In the genomic region with DNA sequence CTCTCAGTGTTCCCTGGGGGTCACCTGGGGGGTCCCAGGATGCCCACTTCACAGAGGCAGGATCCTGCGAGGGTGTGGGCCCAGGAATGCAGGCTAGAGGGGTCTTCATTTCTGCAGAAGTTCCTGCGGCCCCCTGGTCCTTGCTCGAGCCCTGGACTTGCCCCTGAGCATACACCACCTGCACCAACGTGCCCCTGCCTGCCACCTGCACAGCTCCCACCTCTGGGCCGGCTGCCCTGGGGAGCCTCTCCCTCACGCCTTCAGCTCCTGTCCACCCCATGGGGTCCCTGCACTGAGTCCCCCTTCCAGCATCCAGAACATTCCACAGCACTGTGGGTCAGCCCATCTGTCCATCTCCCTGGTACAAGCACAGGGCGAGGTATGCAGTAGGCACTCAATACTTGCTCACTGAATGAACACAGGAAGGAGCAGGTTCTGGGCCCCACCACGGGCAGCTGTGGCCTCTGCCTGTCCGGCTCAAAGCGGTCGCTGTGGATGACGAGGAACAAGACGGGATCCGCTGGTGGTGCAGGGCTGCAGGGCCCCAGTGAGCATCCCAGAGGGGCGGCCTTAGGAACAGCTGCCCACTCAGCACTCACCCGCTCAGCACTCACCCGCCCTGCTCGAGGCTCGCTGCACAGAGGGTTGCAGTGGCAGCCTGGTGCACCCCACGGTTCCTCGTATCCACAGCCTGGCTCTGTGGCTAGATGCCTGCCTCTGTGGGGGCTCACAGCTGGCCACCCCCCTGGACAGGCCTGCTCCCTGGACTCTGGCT, we compare ENCODE assay signal across 14 cellular contexts.
DNase-seq lines count a peak whose midpoint lies in the region; ATAC-seq, FAIRE-seq and TF ChIP-seq lines count a peak whose summit lies in the region.
"Had no signal": no experiment of that assay in that cellular context is flagged by ENCODE, and none has a peak within 500 bp of the region (broad histone marks: within the 10 kb centered on the region; RNA-seq: fewer than 3 reads in every experiment).

No MANE protein-coding gene starts in this region.

- no peaks in the 10 kb centered on the region for H3K9me2 ChIP-seq in GM23338 (ENCODE audit: insufficient read depth)

- H3K4me2 ChIP-seq in GM23338 = no peak overlapping the region
- H3K4me2 ChIP-seq in K562 (ENCODE audit: insufficient read depth, low read length) = no peak overlapping the region

- H3K9me3 Mint-ChIP-seq in GM23338 = peaks cover 2% of the 10 kb centered on the region; the same call in 1 of the 3 replicates

- TF ChIP-seq CTCF in GM23338 (conservative IDR thresholded peaks at IDR 0.05; ENCODE audit: low read depth in 2 of 2) (no peak), K562 (IDR thresholded peaks at IDR 0.05 in 2 of 3, conservative IDR thresholded peaks at IDR 0.05 in 1 of 3; ENCODE audit: insufficient read depth in 2 of 3, low read depth in 1 of 3, low read length in 3 of 3) (no peak)

- peaks cover 16% of the 10 kb centered on the region for H3K27me3 Mint-ChIP-seq in GM23338 (ENCODE audit: insufficient read depth, low read depth, poor library complexity)

- BruUV-seq in K562 (replicated peaks; lab: Mats Ljungman, UMichigan) = no TSS peak

- H3K79me2 ChIP-seq in GM23338 (replicated peaks; ENCODE audit: insufficient read depth) (no peaks in the 10 kb centered on the region), K562 (ENCODE audit: control insufficient read depth, insufficient read depth, low read length) (no peaks in the 10 kb centered on the region)

- H3K4me1 Mint-ChIP-seq in GM23338 = peaks cover 8% of the 10 kb centered on the region; the same call in 2 of the 3 replicates

- H2AFZ ChIP-seq in GM23338 = no peak overlapping the region
- no peak overlapping the region for H2AFZ ChIP-seq in K562 (ENCODE audit: low read depth, low read length)

- in situ Hi-C loops in K562 (cut with MboI) = no loop called here

- no peak overlapping the region; a peak in 1 of 4 replicates for H3K9ac ChIP-seq in K562 (ENCODE audit: insufficient read depth in 1 of 2, low read depth in 2 of 2, low read length in 2 of 2)

- H3K36me3 ChIP-seq in GM23338 (ENCODE audit: insufficient read depth) (no peaks in the 10 kb centered on the region), K562 (ENCODE audit: control insufficient read depth, insufficient read depth, low read length) (peaks cover 33% of the 10 kb centered on the region; the same call in 1 of the 3 replicates)

- peak; percentile 7 for DNase-seq in AG20443 (ENCODE audit: low spot score)
- DNase-seq in GM23338 (ENCODE audit: low spot score) = no peak
- no peak for DNase-seq in K562 (ENCODE audit: extremely low read depth in 1 of 4, low spot score in 3 of 4)
- DNase-seq in posterior vena cava (ENCODE audit: low spot score) = peak; percentile 74
- no peak for DNase-seq in NCI-H187 treated with DMSO at 0.1 percent for 48 hours (lab: John Stamatoyannopoulos, UW)
- DNase-seq in GM03348 (ENCODE audit: low spot score) = no peak
- DNase-seq: ACHN; CD8-positive, alpha-beta memory T cell; NCI-H1048; NCI-H2107; NCI-H345; NCI-H526 treated with DMSO at 0.1 percent for 48 hours had no signal

- H3K4me1 ChIP-seq in GM23338 (ENCODE audit: insufficient read depth) (no peaks in the 10 kb centered on the region), K562 (replicated peaks in 1 of 2; ENCODE audit: control insufficient read depth in 2 of 2, insufficient read depth in 2 of 2, low read length in 2 of 2) (peaks cover 7 to 25% of the 10 kb centered on the region in 2 experiments; a peak in 4 of 5 replicates)

- H4K20me1 ChIP-seq in GM23338 (replicated peaks; ENCODE audit: insufficient read depth) (no peaks in the 10 kb centered on the region), K562 (replicated peaks; ENCODE audit: control insufficient read depth, insufficient read depth, low read length) (no peaks in the 10 kb centered on the region)

- no peaks in the 10 kb centered on the region for H3F3A ChIP-seq in GM23338 (replicated peaks; ENCODE audit: low read depth)

- H3K27ac ChIP-seq in GM23338 (ENCODE audit: low read depth) = no peak overlapping the region
- H3K27ac ChIP-seq in K562 (ENCODE audit: extremely low read depth, low read depth, low read length) = no peak overlapping the region

- no peak for TF ChIP-seq POLR2A in K562 (conservative IDR thresholded peaks at IDR 0.05)

- H3K27ac Mint-ChIP-seq in GM23338 = no peak overlapping the region

- H3K9me3 ChIP-seq in K562 (replicated peaks; ENCODE audit: control insufficient read depth, insufficient read depth, low read depth, low read length) = peaks cover 4% of the 10 kb centered on the region

- FAIRE-seq in K562 (lab: Jason Lieb, UNC) = no peak
- FAIRE-seq: H54 had no signal

- intact Hi-C loops in K562 (cut with micrococcal nuclease) (no loop called here), posterior vena cava (cut with DNase I) (no loop called here)

- H3K36me3 Mint-ChIP-seq in GM23338 (ENCODE audit: low read depth) = no peaks in the 10 kb centered on the region; the same call in 2 of the 3 replicates

- no peak overlapping the region for H3K4me3 Mint-ChIP-seq in GM23338
- H3K4me3 Mint-ChIP-seq: CD8-positive, alpha-beta memory T cell had no signal

- peaks cover 3% of the 10 kb centered on the region for H3K9me1 ChIP-seq in K562 (ENCODE audit: control insufficient read depth, insufficient read depth, low read length)

- CTCF ChIA-PET in K562 (lab: Yijun Ruan, JAX; ENCODE audit: low intra/inter-chr PET ratio) = no interaction called here

- no peak for TF ChIP-seq RAD21 in K562 (CRISPR knock-in tag; conservative IDR thresholded peaks at IDR 0.05 in 1 of 2, IDR thresholded peaks at IDR 0.05 in 1 of 2)

- TF ChIP-seq EP300 in K562 (IDR thresholded peaks at IDR 0.05; ENCODE audit: low read length) = no peak

- ATAC-seq in GM23338 (peak; percentile 17; the same call in 1 of the 3 replicates), K562 (no peak; the same call in 2 of the 3 replicates), GM18519 (IDR thresholded peaks at IDR 0.05; ENCODE audit: low FRiP score, unreplicated experiment) (no peak)

- 96% methylated on average over 20 of the region's 21 CpGs for WGBS in K562 (ENCODE audit: insufficient coverage, low coverage, missing lambda C conversion rate)

- H3K4me3 ChIP-seq in GM23338 (no peak overlapping the region), K562 (no peak overlapping the region)

- POLR2A ChIA-PET in K562 (lab: Yijun Ruan, JAX) = no interaction called here

- H3K27me3 ChIP-seq in GM23338 (ENCODE audit: insufficient read depth) (no peaks in the 10 kb centered on the region), K562 (ENCODE audit: control insufficient read depth in 2 of 2, insufficient read depth in 2 of 2, low read length in 2 of 2) (no peaks in the 10 kb centered on the region)

TF ChIP-seq in GM23338, 12 proteins besides CTCF, POLR2A, EP300 and RAD21 (continues in another document):
- TF ChIP-seq POLR2AphosphoS5 (IDR thresholded peaks at IDR 0.05; ENCODE audit: low read depth) = no peak
- TF ChIP-seq ZNF114 (CRISPR knock-in tag; IDR thresholded peaks at IDR 0.05) = no peak
- TF ChIP-seq CREB1 (CRISPR knock-in tag; IDR thresholded peaks at IDR 0.05; ENCODE audit: low read depth) = no peak
- no peak for TF ChIP-seq JUNB (IDR thresholded peaks at IDR 0.05; ENCODE audit: unreplicated experiment)
- TF ChIP-seq ZNF331 (CRISPR knock-in tag; IDR thresholded peaks at IDR 0.05; ENCODE audit: low read depth) = no peak
- no peak for TF ChIP-seq EZH2 (IDR thresholded peaks at IDR 0.05; ENCODE audit: low read depth, unreplicated experiment)
- no peak for TF ChIP-seq EZH2phosphoT487 (IDR thresholded peaks at IDR 0.05; ENCODE audit: unreplicated experiment)
- TF ChIP-seq STAT1 (IDR thresholded peaks at IDR 0.05; ENCODE audit: unreplicated experiment) = no peak
- TF ChIP-seq, protein P1, sequence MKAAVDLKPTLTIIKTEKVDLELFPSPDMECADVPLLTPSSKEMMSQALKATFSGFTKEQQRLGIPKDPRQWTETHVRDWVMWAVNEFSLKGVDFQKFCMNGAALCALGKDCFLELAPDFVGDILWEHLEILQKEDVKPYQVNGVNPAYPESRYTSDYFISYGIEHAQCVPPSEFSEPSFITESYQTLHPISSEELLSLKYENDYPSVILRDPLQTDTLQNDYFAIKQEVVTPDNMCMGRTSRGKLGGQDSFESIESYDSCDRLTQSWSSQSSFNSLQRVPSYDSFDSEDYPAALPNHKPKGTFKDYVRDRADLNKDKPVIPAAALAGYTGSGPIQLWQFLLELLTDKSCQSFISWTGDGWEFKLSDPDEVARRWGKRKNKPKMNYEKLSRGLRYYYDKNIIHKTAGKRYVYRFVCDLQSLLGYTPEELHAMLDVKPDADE (IDR thresholded peaks at IDR 0.05) = no peak

TF ChIP-seq in K562, 482 proteins besides CTCF, POLR2A, EP300 and RAD21:
- TF ChIP-seq ZKSCAN8 (CRISPR knock-in tag; IDR thresholded peaks at IDR 0.05) (peak; percentile 76), ZNF830 (CRISPR knock-in tag; IDR thresholded peaks at IDR 0.05) (no peak)
TF ChIP-seq in K562: peak in this region for 1.

Comparison
In these comparisons a context has a peak if more than half of its experiments do, and no peak if none do; other contexts are left out.
1. DNase-seq: peak in AG20443 (single experiment) and posterior vena cava (single experiment); none in GM23338 (single experiment), K562 (0 of 4), NCI-H187 treated with DMSO at 0.1 percent for 48 hours (single experiment) and GM03348 (single experiment).